Comparison of ENCODE assay signal across 9 cellular contexts in genomic region chr4:139085141-139085540, GRCh38.
DNase-seq lines count a peak whose midpoint lies in the region; ATAC-seq, FAIRE-seq and TF ChIP-seq lines count a peak whose summit lies in the region.
"Had no signal": no experiment of that assay in that cellular context is flagged by ENCODE, and none has a peak within 500 bp of the region (broad histone marks: within the 10 kb centered on the region; RNA-seq: fewer than 3 reads in every experiment).

No MANE protein-coding gene starts in this region.

- H3K4me3 ChIP-seq in breast epithelium (peak overlapping the region; percentile 87 to 93 (median 93)), mucosa of rectum (ENCODE audit: low read length in 2 of 2) (peak overlapping the region; percentile 79 to 93)

- H3K9me3 ChIP-seq in breast epithelium = no peaks in the 10 kb centered on the region
- no peaks in the 10 kb centered on the region for H3K9me3 ChIP-seq in mucosa of rectum (ENCODE audit: control insufficient read depth in 2 of 2, low read length in 2 of 2)

- ATAC-seq in HG02870 (IDR thresholded peaks at IDR 0.05; ENCODE audit: unreplicated experiment) = no peak
- ATAC-seq in HG03378 (IDR thresholded peaks at IDR 0.05; ENCODE audit: unreplicated experiment) = no peak

- DNase-seq in D721Med (ENCODE audit: insufficient read length, low spot score) (no peak), LHCN-M2 (ENCODE audit: low read depth) (peak; percentile 21), breast epithelium (ENCODE audit: low spot score in 2 of 2) (no peak)
- DNase-seq in stimulated activated CD8-positive, alpha-beta memory T cell treated with anti-CD3 and anti-CD28 coated beads, Interleukin-4, amount 100 ng/mL, for 48 hours = no peak
- DNase-seq in effector CD8-positive, alpha-beta T cell (lab: John Stamatoyannopoulos, UW) = no peak

- no peaks in the 10 kb centered on the region for H3K27me3 ChIP-seq in breast epithelium
- H3K27me3 ChIP-seq in mucosa of rectum (ENCODE audit: control insufficient read depth in 2 of 2, insufficient read depth in 2 of 2, low read length in 2 of 2) = no peaks in the 10 kb centered on the region

- TF ChIP-seq POLR2A in breast epithelium (IDR thresholded peaks at IDR 0.05) = no peak

- H3K27ac ChIP-seq in breast epithelium (peak overlapping the region; percentile 96 to 98), mucosa of rectum (ENCODE audit: low read depth in 2 of 2, low read length in 2 of 2) (peak overlapping the region; percentile 97 to 99)

- no peaks in the 10 kb centered on the region for H3K36me3 ChIP-seq in breast epithelium
- no peaks in the 10 kb centered on the region for H3K36me3 ChIP-seq in mucosa of rectum (ENCODE audit: control insufficient read depth in 2 of 2, insufficient read depth in 2 of 2, low read length in 2 of 2)

- peak; percentile 36 for TF ChIP-seq CTCF in D721Med (IDR thresholded peaks at IDR 0.05; ENCODE audit: insufficient read depth, missing control alignments)
- TF ChIP-seq CTCF in breast epithelium (IDR thresholded peaks at IDR 0.05) = no peak

- H3K9ac ChIP-seq in mucosa of rectum (ENCODE audit: low read depth in 1 of 2, low read length in 2 of 2) = peak overlapping the region; percentile 91 to 95

- H3K4me1 ChIP-seq in breast epithelium (no peaks in the 10 kb centered on the region), mucosa of rectum (ENCODE audit: control insufficient read depth in 2 of 2, insufficient read depth in 2 of 2, low read length in 2 of 2) (peaks cover 18 to 19% of the 10 kb centered on the region in 2 donors)

- FAIRE-seq in D721Med (lab: Jason Lieb, UNC) = peak; percentile 16
- FAIRE-seq: TTC549 had no signal

- intact Hi-C loops in breast epithelium (cut with DNase I; ENCODE audit: low total_unique reads) = no loop called here
